ENCODE assay signal across 1 cellular context in genomic region chr9:33817327-33818166, GRCh38.
TF ChIP-seq lines count a peak whose summit lies in the region.

No MANE protein-coding gene starts in this region.

TF ChIP-seq in K562, 482 proteins besides CTCF, POLR2A, EP300 and RAD21 (continued from another document and continues in another):
- TF ChIP-seq, protein P1, sequence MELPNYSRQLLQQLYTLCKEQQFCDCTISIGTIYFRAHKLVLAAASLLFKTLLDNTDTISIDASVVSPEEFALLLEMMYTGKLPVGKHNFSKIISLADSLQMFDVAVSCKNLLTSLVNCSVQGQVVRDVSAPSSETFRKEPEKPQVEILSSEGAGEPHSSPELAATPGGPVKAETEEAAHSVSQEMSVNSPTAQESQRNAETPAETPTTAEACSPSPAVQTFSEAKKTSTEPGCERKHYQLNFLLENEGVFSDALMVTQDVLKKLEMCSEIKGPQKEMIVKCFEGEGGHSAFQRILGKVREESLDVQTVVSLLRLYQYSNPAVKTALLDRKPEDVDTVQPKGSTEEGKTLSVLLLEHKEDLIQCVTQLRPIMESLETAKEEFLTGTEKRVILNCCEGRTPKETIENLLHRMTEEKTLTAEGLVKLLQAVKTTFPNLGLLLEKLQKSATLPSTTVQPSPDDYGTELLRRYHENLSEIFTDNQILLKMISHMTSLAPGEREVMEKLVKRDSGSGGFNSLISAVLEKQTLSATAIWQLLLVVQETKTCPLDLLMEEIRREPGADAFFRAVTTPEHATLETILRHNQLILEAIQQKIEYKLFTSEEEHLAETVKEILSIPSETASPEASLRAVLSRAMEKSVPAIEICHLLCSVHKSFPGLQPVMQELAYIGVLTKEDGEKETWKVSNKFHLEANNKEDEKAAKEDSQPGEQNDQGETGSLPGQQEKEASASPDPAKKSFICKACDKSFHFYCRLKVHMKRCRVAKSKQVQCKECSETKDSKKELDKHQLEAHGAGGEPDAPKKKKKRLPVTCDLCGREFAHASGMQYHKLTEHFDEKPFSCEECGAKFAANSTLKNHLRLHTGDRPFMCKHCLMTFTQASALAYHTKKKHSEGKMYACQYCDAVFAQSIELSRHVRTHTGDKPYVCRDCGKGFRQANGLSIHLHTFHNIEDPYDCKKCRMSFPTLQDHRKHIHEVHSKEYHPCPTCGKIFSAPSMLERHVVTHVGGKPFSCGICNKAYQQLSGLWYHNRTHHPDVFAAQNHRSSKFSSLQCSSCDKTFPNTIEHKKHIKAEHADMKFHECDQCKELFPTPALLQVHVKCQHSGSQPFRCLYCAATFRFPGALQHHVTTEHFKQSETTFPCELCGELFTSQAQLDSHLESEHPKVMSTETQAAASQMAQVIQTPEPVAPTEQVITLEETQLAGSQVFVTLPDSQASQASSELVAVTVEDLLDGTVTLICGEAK (IDR thresholded peaks at IDR 0.05): peak; percentile 59; the same call in 1 of the 2 replicates
- TF ChIP-seq, protein P1 (CRISPR knock-in tag; IDR thresholded peaks at IDR 0.05): no peak
- TF ChIP-seq ZNF165 (CRISPR knock-in tag; IDR thresholded peaks at IDR 0.05; ENCODE audit: borderline replicate concordance) (no peak), KLF16 (IDR thresholded peaks at IDR 0.05) (no peak), FOXA1 (IDR thresholded peaks at IDR 0.05; ENCODE audit: borderline replicate concordance) (no peak), ZNF76 (CRISPR knock-in tag; IDR thresholded peaks at IDR 0.05; ENCODE audit: borderline replicate concordance) (no peak), ZNF561 (CRISPR knock-in tag; conservative IDR thresholded peaks at IDR 0.05) (no peak), PTTG1 (tag; IDR thresholded peaks at IDR 0.05; ENCODE audit: low read depth) (no peak), ATF6 (CRISPR knock-in tag; IDR thresholded peaks at IDR 0.05) (no peak), OTX1 (CRISPR knock-in tag; IDR thresholded peaks at IDR 0.05) (no peak), HNRNPUL1 (IDR thresholded peaks at IDR 0.05; ENCODE audit: low read length) (no peak), ELF4 (CRISPR knock-in tag; IDR thresholded peaks at IDR 0.05) (no peak), YY1 (IDR thresholded peaks at IDR 0.05; ENCODE audit: borderline replicate concordance in 1 of 3, control insufficient read depth in 1 of 3, extremely low read depth in 1 of 3, insufficient read depth in 3 of 3, insufficient read length in 1 of 3, insufficient replicate concordance in 2 of 3, low read depth in 1 of 3, low read length in 2 of 3) (peak in 2 of 3 experiments; percentile 67 to 79), NCOA6 (IDR thresholded peaks at IDR 0.05) (no peak), ZNF197 (CRISPR knock-in tag; IDR thresholded peaks at IDR 0.05; ENCODE audit: low read depth) (0 out of 2 replicates have a peak, but pooled peaks have one; percentile 28), THRAP3 (IDR thresholded peaks at IDR 0.05; ENCODE audit: borderline replicate concordance) (no peak), KDM1A (IDR thresholded peaks at IDR 0.05) (peak in 1 of 2 experiments; percentile 60; a peak in 1 of 4 replicates), GABPB1 (CRISPR knock-in tag; IDR thresholded peaks at IDR 0.05) (peak; percentile 19), SREBF2 (CRISPR knock-in tag; IDR thresholded peaks at IDR 0.05) (no peak), ZNF316 (IDR thresholded peaks at IDR 0.05) (no peak), NFYB (IDR thresholded peaks at IDR 0.05; ENCODE audit: extremely low read depth, insufficient read length) (no peak), BDP1 (IDR thresholded peaks at IDR 0.05; ENCODE audit: insufficient read depth, insufficient read length) (no peak), NFE2 (IDR thresholded peaks at IDR 0.05; ENCODE audit: low read depth) (no peak), GTF2E2 (tag; IDR thresholded peaks at IDR 0.05) (peak; percentile 66; the same call in 1 of the 2 replicates), MTA2 (IDR thresholded peaks at IDR 0.05; ENCODE audit: low read depth) (no peak), EGR1 (conservative IDR thresholded peaks at IDR 0.05) (peak; percentile 39), FOSL1 (tag; conservative IDR thresholded peaks at IDR 0.05) (no peak), MAFG (tag; conservative IDR thresholded peaks at IDR 0.05) (no peak), TRIM24 (IDR thresholded peaks at IDR 0.05) (0 out of 4 replicates have a peak, but pooled peaks of 1 of the 2 experiments have one; percentile 23), ZNF512 (tag; IDR thresholded peaks at IDR 0.05) (no peak), ETV1 (tag; conservative IDR thresholded peaks at IDR 0.05; ENCODE audit: low read depth) (peak; percentile 54; the same call in 1 of the 2 replicates), EP400 (IDR thresholded peaks at IDR 0.05) (peak; percentile 57; the same call in 1 of the 2 replicates), SRSF7 (optimal IDR thresholded peaks at IDR 0.05; ENCODE audit: low read depth, low read length) (no peak), FOXK1 (CRISPR knock-in tag; IDR thresholded peaks at IDR 0.05; ENCODE audit: borderline replicate concordance) (no peak), ZNF24 (IDR thresholded peaks at IDR 0.05) (no peak), PHF8 (IDR thresholded peaks at IDR 0.05; ENCODE audit: borderline replicate concordance, low read length) (peak; percentile 54; the same call in 1 of the 2 replicates), POLR2AphosphoS2 (IDR thresholded peaks at IDR 0.05; ENCODE audit: low read length) (no peak), RBFOX2 (IDR thresholded peaks at IDR 0.05; ENCODE audit: low read depth, low read length) (peak; percentile 67)
- TF ChIP-seq, protein P2, sequence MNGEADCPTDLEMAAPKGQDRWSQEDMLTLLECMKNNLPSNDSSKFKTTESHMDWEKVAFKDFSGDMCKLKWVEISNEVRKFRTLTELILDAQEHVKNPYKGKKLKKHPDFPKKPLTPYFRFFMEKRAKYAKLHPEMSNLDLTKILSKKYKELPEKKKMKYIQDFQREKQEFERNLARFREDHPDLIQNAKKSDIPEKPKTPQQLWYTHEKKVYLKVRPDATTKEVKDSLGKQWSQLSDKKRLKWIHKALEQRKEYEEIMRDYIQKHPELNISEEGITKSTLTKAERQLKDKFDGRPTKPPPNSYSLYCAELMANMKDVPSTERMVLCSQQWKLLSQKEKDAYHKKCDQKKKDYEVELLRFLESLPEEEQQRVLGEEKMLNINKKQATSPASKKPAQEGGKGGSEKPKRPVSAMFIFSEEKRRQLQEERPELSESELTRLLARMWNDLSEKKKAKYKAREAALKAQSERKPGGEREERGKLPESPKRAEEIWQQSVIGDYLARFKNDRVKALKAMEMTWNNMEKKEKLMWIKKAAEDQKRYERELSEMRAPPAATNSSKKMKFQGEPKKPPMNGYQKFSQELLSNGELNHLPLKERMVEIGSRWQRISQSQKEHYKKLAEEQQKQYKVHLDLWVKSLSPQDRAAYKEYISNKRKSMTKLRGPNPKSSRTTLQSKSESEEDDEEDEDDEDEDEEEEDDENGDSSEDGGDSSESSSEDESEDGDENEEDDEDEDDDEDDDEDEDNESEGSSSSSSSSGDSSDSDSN (IDR thresholded peaks at IDR 0.05; ENCODE audit: borderline replicate concordance in 1 of 2, low read depth in 2 of 2, low read length in 2 of 2): peak in 1 of 2 experiments; percentile 26; a peak in 1 of 4 replicates
- TF ChIP-seq, protein P3, sequence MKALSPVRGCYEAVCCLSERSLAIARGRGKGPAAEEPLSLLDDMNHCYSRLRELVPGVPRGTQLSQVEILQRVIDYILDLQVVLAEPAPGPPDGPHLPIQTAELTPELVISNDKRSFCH (CRISPR knock-in tag; IDR thresholded peaks at IDR 0.05): no peak
- TF ChIP-seq, protein P3 (tag; IDR thresholded peaks at IDR 0.05): no peak; the same call in 1 of the 2 replicates
- TF ChIP-seq, protein P4, sequence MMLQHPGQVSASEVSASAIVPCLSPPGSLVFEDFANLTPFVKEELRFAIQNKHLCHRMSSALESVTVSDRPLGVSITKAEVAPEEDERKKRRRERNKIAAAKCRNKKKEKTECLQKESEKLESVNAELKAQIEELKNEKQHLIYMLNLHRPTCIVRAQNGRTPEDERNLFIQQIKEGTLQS (IDR thresholded peaks at IDR 0.05): no peak
- TF ChIP-seq, protein P4 (CRISPR knock-in tag; conservative IDR thresholded peaks at IDR 0.05): no peak
- TF ChIP-seq, protein P5, sequence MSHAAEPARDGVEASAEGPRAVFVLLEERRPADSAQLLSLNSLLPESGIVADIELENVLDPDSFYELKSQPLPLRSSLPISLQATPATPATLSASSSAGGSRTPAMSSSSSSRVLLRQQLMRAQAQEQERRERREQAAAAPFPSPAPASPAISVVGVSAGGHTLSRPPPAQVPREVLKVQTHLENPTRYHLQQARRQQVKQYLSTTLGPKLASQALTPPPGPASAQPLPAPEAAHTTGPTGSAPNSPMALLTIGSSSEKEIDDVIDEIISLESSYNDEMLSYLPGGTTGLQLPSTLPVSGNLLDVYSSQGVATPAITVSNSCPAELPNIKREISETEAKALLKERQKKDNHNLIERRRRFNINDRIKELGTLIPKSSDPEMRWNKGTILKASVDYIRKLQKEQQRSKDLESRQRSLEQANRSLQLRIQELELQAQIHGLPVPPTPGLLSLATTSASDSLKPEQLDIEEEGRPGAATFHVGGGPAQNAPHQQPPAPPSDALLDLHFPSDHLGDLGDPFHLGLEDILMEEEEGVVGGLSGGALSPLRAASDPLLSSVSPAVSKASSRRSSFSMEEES (CRISPR knock-in tag; IDR thresholded peaks at IDR 0.05): no peak
